8 cellular contexts compared by ENCODE assay signal in the genomic region with DNA sequence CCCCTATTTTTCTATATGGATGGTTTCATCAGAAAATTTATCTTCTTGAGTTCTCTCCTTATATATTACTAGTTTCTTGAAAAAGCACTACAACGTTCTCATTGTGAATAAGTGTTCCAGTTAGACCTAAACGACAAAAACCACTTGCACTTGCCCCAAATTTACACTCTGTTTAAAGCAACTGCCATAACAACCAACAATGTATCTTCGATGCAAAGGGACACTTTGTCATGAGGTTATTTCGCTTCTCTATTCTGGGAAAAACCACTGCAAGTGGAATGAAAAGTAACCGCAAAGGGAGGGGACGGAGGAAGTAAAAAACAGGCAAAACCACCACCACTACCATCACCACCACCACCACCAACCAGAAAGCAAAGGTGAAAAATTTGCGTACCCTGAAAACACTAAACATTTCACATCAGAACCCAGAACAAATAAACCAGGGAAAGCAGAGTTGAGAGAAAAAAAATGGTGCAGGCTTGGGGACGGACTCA. TPM values are rescaled to one million over a fixed set of nuclear protein-coding genes. Genes with fewer than 3 reads are reported as not detected.
A peak's percentile ranks its signal among the peaks of the same experiment; 100 is the strongest.
DNase-seq lines count a peak whose midpoint lies in the region; ATAC-seq and TF ChIP-seq lines count a peak whose summit lies in the region.

No MANE protein-coding gene starts in this region.

- peaks cover 2% of the 10 kb centered on the region for H3K27me3 Mint-ChIP-seq in neural progenitor cell (ENCODE audit: insufficient read depth, low read depth)

- H3K9me3 ChIP-seq in neural progenitor cell (ENCODE audit: low read depth): no peaks in the 10 kb centered on the region

- peaks cover 35% of the 10 kb centered on the region for H3K79me2 ChIP-seq in neural progenitor cell (ENCODE audit: low read depth)

- TF ChIP-seq CTCF in 22Rv1 (IDR thresholded peaks at IDR 0.05): no peak
- no peak for TF ChIP-seq CTCF in neural progenitor cell (IDR thresholded peaks at IDR 0.05)

- peak overlapping the region; percentile 98 for H3K27ac Mint-ChIP-seq in neural progenitor cell

- H3K36me3 ChIP-seq in neural progenitor cell: no peaks in the 10 kb centered on the region

- H3K4me1 Mint-ChIP-seq in neural progenitor cell: peaks cover 29% of the 10 kb centered on the region

- H4K20me1 ChIP-seq in neural progenitor cell (ENCODE audit: low read depth): peaks cover 8% of the 10 kb centered on the region

- peaks cover 16% of the 10 kb centered on the region for H3K4me1 ChIP-seq in neural progenitor cell

- peaks cover 2% of the 10 kb centered on the region for H3K36me3 Mint-ChIP-seq in neural progenitor cell

- peak overlapping the region; percentile 80 for H2AFZ ChIP-seq in neural progenitor cell (replicated peaks)

- peak overlapping the region; percentile 98 for H3K4me2 ChIP-seq in neural progenitor cell

- H3K4me3 ChIP-seq in neural progenitor cell: peak overlapping the region; percentile 62

- H3K4me3 Mint-ChIP-seq in neural progenitor cell: peak overlapping the region; percentile 87

- DNase-seq in SKM-1 (lab: John Stamatoyannopoulos, UW; ENCODE audit: unreplicated experiment) (peak; percentile 49), dermis blood vessel endothelial cell (peak; percentile 28), neural progenitor cell (ENCODE audit: low spot score) (no peak), D341Med (ENCODE audit: low spot score) (no peak), NCI-H2029 (lab: John Stamatoyannopoulos, UW) (no peak)

- H3F3A ChIP-seq in neural progenitor cell (ENCODE audit: low read depth): peaks cover 30% of the 10 kb centered on the region

- peak overlapping the region; percentile 54 for H3K9ac ChIP-seq in neural progenitor cell

- no peaks in the 10 kb centered on the region for H3K9me3 Mint-ChIP-seq in neural progenitor cell

- H3K27ac ChIP-seq in 22Rv1 (peak overlapping the region; percentile 99), neural progenitor cell (peak overlapping the region; percentile 93)

- ATAC-seq in GM18511 (IDR thresholded peaks at IDR 0.05; ENCODE audit: unreplicated experiment) (peak; percentile 7), GM18909 (IDR thresholded peaks at IDR 0.05; ENCODE audit: poor library complexity, unreplicated experiment) (no peak)

- no peaks in the 10 kb centered on the region for H3K27me3 ChIP-seq in neural progenitor cell

RNA-seq across cellular contexts. Expression of gene N4BP2, which starts 1.2 kb away (rescaled TPM):
- 6.3 and 8.9 TPM in 2 replicates for total RNA-seq in dermis blood vessel endothelial cell
- 48.0 and 80.9 TPM in 2 replicates for total RNA-seq in neural progenitor cell (ENCODE audit: low replicate concordance)

Comparison
In these comparisons a context has a peak if more than half of its experiments do, and no peak if none do; other contexts are left out.
1. DNase-seq: peak in SKM-1 (single experiment) and dermis blood vessel endothelial cell (single experiment); none in neural progenitor cell (single experiment), D341Med (single experiment) and NCI-H2029 (single experiment).